ENCODE assay signal across 14 cellular contexts in genomic region chr10:132384618-132385510, GRCh38. TPM values are rescaled to one million over a fixed set of nuclear protein-coding genes. Genes with fewer than 3 reads are reported as not detected.
DNase-seq lines count a peak whose midpoint lies in the region; ATAC-seq and TF ChIP-seq lines count a peak whose summit lies in the region.
"Had no signal": no experiment of that assay in that cellular context is flagged by ENCODE, and none has a peak within 500 bp of the region (broad histone marks: within the 10 kb centered on the region; RNA-seq: fewer than 3 reads in every experiment).

No MANE protein-coding gene starts in this region.

- intact Hi-C loops in Right ventricle myocardium inferior (cut with DNase I): no loop called here
- intact Hi-C loops in left ventricle myocardium inferior (cut with micrococcal nuclease): no loop called here
- intact Hi-C loops in mucosa of descending colon (cut with DNase I, micrococcal nuclease): loop anchor here (5.0 to 10.0 kb wide), 4 partner anchors 67 to 250 kb away; partner anchors contain the start of gene INPP5A (in 1 of the 2)
- intact Hi-C loops in activated T-helper 1 cell treated with anti-CD3 and anti-CD28 coated beads, Interleukin-12 subunit alpha, Interleukin-12 subunit beta, Interleukin-2, Interleukin-4 antibody, amounts not matched to agents 30 ng/mL and 10 ng/mL and 1 ng/mL, durations not matched to agents 14 hours and 24 hours and 36 hours (cut with micrococcal nuclease): loop anchor here (5.0 kb wide), 1 partner anchor 152 kb away; the partner anchor contains the start of gene INPP5A

- DNase-seq in Right ventricle myocardium inferior (ENCODE audit: missing footprints) (peak; percentile 54), left ventricle myocardium inferior (no peak), mucosa of descending colon (peak in 2 of 3 donors; percentile 20 to 41), CD1c-positive myeloid dendritic cell (ENCODE audit: extremely low spot score) (no peak), NCI-H526 treated with DMSO at 0.1 percent for 48 hours (lab: John Stamatoyannopoulos, UW) (no peak)
- no peak for DNase-seq in activated T-helper 1 cell treated with anti-CD3 and anti-CD28 coated beads, Interleukin-12 subunit alpha, Interleukin-12 subunit beta, Interleukin-2, Interleukin-4 antibody, amounts not matched to agents 30 ng/mL and 10 ng/mL and 1 ng/mL, durations not matched to agents 14 hours and 24 hours and 36 hours (ENCODE audit: low spot score)
- DNase-seq: activated CD4-positive, alpha-beta T cell treated with anti-CD3 and anti-CD28 coated beads for 48 hours; DMS53; NCI-H1092; NCI-H345; PC-3 had no signal

- H3K27me3 Mint-ChIP-seq in activated T-helper 17 cell treated with anti-CD3 and anti-CD28 coated beads, Interleukin-2, amount 50 U/mL, for 72 hours: no peaks in the 10 kb centered on the region
- H3K27me3 Mint-ChIP-seq in activated T-helper 1 cell treated with anti-CD3 and anti-CD28 coated beads, Interleukin-12 subunit alpha, Interleukin-12 subunit beta, Interleukin-2, Interleukin-4 antibody, amounts not matched to agents 30 ng/mL and 10 ng/mL and 1 ng/mL, durations not matched to agents 14 hours and 24 hours and 36 hours (ENCODE audit: insufficient read depth): peaks cover 9% of the 10 kb centered on the region

- peak overlapping the region; percentile 3 for H3K27ac Mint-ChIP-seq in activated T-helper 17 cell treated with anti-CD3 and anti-CD28 coated beads, Interleukin-2, amount 50 U/mL, for 72 hours
- H3K27ac Mint-ChIP-seq in activated T-helper 1 cell treated with anti-CD3 and anti-CD28 coated beads, Interleukin-12 subunit alpha, Interleukin-12 subunit beta, Interleukin-2, Interleukin-4 antibody, amounts not matched to agents 30 ng/mL and 10 ng/mL and 1 ng/mL, durations not matched to agents 14 hours and 24 hours and 36 hours: no peak overlapping the region

- no peaks in the 10 kb centered on the region for H3K36me3 ChIP-seq in left ventricle myocardium inferior
- H3K36me3 ChIP-seq in mucosa of descending colon (ENCODE audit: low read depth): no peaks in the 10 kb centered on the region
- H3K36me3 ChIP-seq: ovary had no signal

- H3K4me3 ChIP-seq in left ventricle myocardium inferior (no peak overlapping the region), mucosa of descending colon (no peak overlapping the region)
- H3K4me3 ChIP-seq: ovary had no signal

- peaks cover 5% of the 10 kb centered on the region for H3K9me3 ChIP-seq in left ventricle myocardium inferior (replicated peaks)
- H3K9me3 ChIP-seq in mucosa of descending colon: no peaks in the 10 kb centered on the region
- H3K9me3 ChIP-seq: ovary had no signal

- H3K27ac ChIP-seq in left ventricle myocardium inferior (replicated peaks): no peak overlapping the region
- H3K27ac ChIP-seq: ovary had no signal

- ATAC-seq in Right ventricle myocardium inferior (no peak), mucosa of descending colon (no peak), HG03175 (IDR thresholded peaks at IDR 0.05; ENCODE audit: unreplicated experiment) (no peak)
- no peak for ATAC-seq in activated T-helper 17 cell treated with anti-CD3 and anti-CD28 coated beads, Interleukin-2, amount 50 U/mL, for 72 hours (replicated peaks)
- ATAC-seq: PC-3 had no signal

- H3K9me3 Mint-ChIP-seq in activated T-helper 17 cell treated with anti-CD3 and anti-CD28 coated beads, Interleukin-2, amount 50 U/mL, for 72 hours: no peaks in the 10 kb centered on the region
- H3K9me3 Mint-ChIP-seq in activated T-helper 1 cell treated with anti-CD3 and anti-CD28 coated beads, Interleukin-12 subunit alpha, Interleukin-12 subunit beta, Interleukin-2, Interleukin-4 antibody, amounts not matched to agents 30 ng/mL and 10 ng/mL and 1 ng/mL, durations not matched to agents 14 hours and 24 hours and 36 hours: no peaks in the 10 kb centered on the region

- no peak for TF ChIP-seq CTCF in left ventricle myocardium inferior (IDR thresholded peaks at IDR 0.05; ENCODE audit: borderline replicate concordance)
- no peak for TF ChIP-seq CTCF in mucosa of descending colon (IDR thresholded peaks at IDR 0.05)

- no peak overlapping the region for H3K4me3 Mint-ChIP-seq in activated T-helper 17 cell treated with anti-CD3 and anti-CD28 coated beads, Interleukin-2, amount 50 U/mL, for 72 hours
- H3K4me3 Mint-ChIP-seq in activated T-helper 1 cell treated with anti-CD3 and anti-CD28 coated beads, Interleukin-12 subunit alpha, Interleukin-12 subunit beta, Interleukin-2, Interleukin-4 antibody, amounts not matched to agents 30 ng/mL and 10 ng/mL and 1 ng/mL, durations not matched to agents 14 hours and 24 hours and 36 hours: no peak overlapping the region

- peaks cover 7% of the 10 kb centered on the region for H3K36me3 Mint-ChIP-seq in activated T-helper 17 cell treated with anti-CD3 and anti-CD28 coated beads, Interleukin-2, amount 50 U/mL, for 72 hours (ENCODE audit: low read depth)
- H3K36me3 Mint-ChIP-seq in activated T-helper 1 cell treated with anti-CD3 and anti-CD28 coated beads, Interleukin-12 subunit alpha, Interleukin-12 subunit beta, Interleukin-2, Interleukin-4 antibody, amounts not matched to agents 30 ng/mL and 10 ng/mL and 1 ng/mL, durations not matched to agents 14 hours and 24 hours and 36 hours (ENCODE audit: low read depth): no peaks in the 10 kb centered on the region

- H3K4me1 Mint-ChIP-seq in activated T-helper 17 cell treated with anti-CD3 and anti-CD28 coated beads, Interleukin-2, amount 50 U/mL, for 72 hours: no peaks in the 10 kb centered on the region
- peaks cover 13% of the 10 kb centered on the region for H3K4me1 Mint-ChIP-seq in activated T-helper 1 cell treated with anti-CD3 and anti-CD28 coated beads, Interleukin-12 subunit alpha, Interleukin-12 subunit beta, Interleukin-2, Interleukin-4 antibody, amounts not matched to agents 30 ng/mL and 10 ng/mL and 1 ng/mL, durations not matched to agents 14 hours and 24 hours and 36 hours (ENCODE audit: low read depth)

- H3K4me1 ChIP-seq in left ventricle myocardium inferior (peaks cover 12% of the 10 kb centered on the region), mucosa of descending colon (ENCODE audit: low read depth) (peaks cover 10% of the 10 kb centered on the region)

- peaks cover 9% of the 10 kb centered on the region for H3K27me3 ChIP-seq in left ventricle myocardium inferior (ENCODE audit: low read depth)
- H3K27me3 ChIP-seq: ovary had no signal

RNA-seq across cellular contexts. Expression of gene PWWP2B, which starts 12.1 kb away (rescaled TPM):
- total RNA-seq in Right ventricle myocardium inferior: 22.3 TPM
- 17.2 TPM for total RNA-seq in left ventricle myocardium inferior
- 1 to 10 TPM; 1.5 to 3.1 TPM for total RNA-seq in activated T-helper 17 cell treated with anti-CD3 and anti-CD28 coated beads, Interleukin-2, amount 50 U/mL, for 72 hours
- total RNA-seq in mucosa of descending colon: 10 to 100 TPM; 37.7 to 55.6 (median 41.7) TPM
- total RNA-seq in activated T-helper 1 cell treated with anti-CD3 and anti-CD28 coated beads, Interleukin-12 subunit alpha, Interleukin-12 subunit beta, Interleukin-2, Interleukin-4 antibody, amounts not matched to agents 30 ng/mL and 10 ng/mL and 1 ng/mL, durations not matched to agents 14 hours and 24 hours and 36 hours: 4.1 and 4.8 TPM in 2 replicates

RNA-seq across cellular contexts. Expression of gene LRRC27, which starts 52.9 kb away (rescaled TPM):
- total RNA-seq in Right ventricle myocardium inferior (4.2 TPM), left ventricle myocardium inferior (3.8 TPM), mucosa of descending colon (10 to 100 TPM in 2 of 3 donors, 1 to 10 TPM in 1; 6.9 to 12.2 (median 11.1) TPM)
- total RNA-seq in activated T-helper 17 cell treated with anti-CD3 and anti-CD28 coated beads, Interleukin-2, amount 50 U/mL, for 72 hours: 1 to 10 TPM; 4.5 to 6.3 TPM
- 1.7 and 3.4 TPM in 2 replicates for total RNA-seq in activated T-helper 1 cell treated with anti-CD3 and anti-CD28 coated beads, Interleukin-12 subunit alpha, Interleukin-12 subunit beta, Interleukin-2, Interleukin-4 antibody, amounts not matched to agents 30 ng/mL and 10 ng/mL and 1 ng/mL, durations not matched to agents 14 hours and 24 hours and 36 hours

Comparison
In these comparisons a context has a peak if more than half of its experiments do, and no peak if none do; other contexts are left out.
1. DNase-seq: peak in Right ventricle myocardium inferior (single experiment) and mucosa of descending colon (2 of 3); none in left ventricle myocardium inferior (single experiment), activated T-helper 1 cell treated with anti-CD3 and anti-CD28 coated beads, Interleukin-12 subunit alpha, Interleukin-12 subunit beta, Interleukin-2, Interleukin-4 antibody, amounts not matched to agents 30 ng/mL and 10 ng/mL and 1 ng/mL, durations not matched to agents 14 hours and 24 hours and 36 hours (single experiment), CD1c-positive myeloid dendritic cell (single experiment) and NCI-H526 treated with DMSO at 0.1 percent for 48 hours (single experiment).
2. intact Hi-C loops: an anchor here in mucosa of descending colon (5.0 to 10.0 kb wide) and activated T-helper 1 cell treated with anti-CD3 and anti-CD28 coated beads, Interleukin-12 subunit alpha, Interleukin-12 subunit beta, Interleukin-2, Interleukin-4 antibody, amounts not matched to agents 30 ng/mL and 10 ng/mL and 1 ng/mL, durations not matched to agents 14 hours and 24 hours and 36 hours (5.0 kb wide); none called in Right ventricle myocardium inferior and left ventricle myocardium inferior.